ENCODE assay signal across 8 cellular contexts in genomic region chr2:121095257-121096080, GRCh38.
DNase-seq lines count a peak whose midpoint lies in the region; ATAC-seq and TF ChIP-seq lines count a peak whose summit lies in the region.

No MANE protein-coding gene starts in this region.

- CTCF ChIA-PET in activated CD8-positive, alpha-beta T cell treated with anti-CD3 and anti-CD28 coated beads, Interleukin-2, amount 10 ng/mL, durations not matched to agents 7 days and 5 days (lab: Charles Lee) = interaction anchor here (1.0 to 2.3 kb wide), 5 partner anchors 9 to 260 kb away, joined by 4 to 6 read pairs (median 5); no protein-coding TSS in a partner anchor

- intact Hi-C loops in left ventricle myocardium inferior (cut with micrococcal nuclease) (no loop called here), spleen (cut with DNase I; ENCODE audit: low total_unique reads) (loop anchor here (10.0 kb wide), 1 partner anchor 229 kb away; no protein-coding TSS in a partner anchor)

- H3K27me3 Mint-ChIP-seq in activated CD8-positive, alpha-beta T cell treated with anti-CD3 and anti-CD28 coated beads, Interleukin-2, amount 10 ng/mL, durations not matched to agents 7 days and 5 days (ENCODE audit: low read depth) = peaks cover 3% of the 10 kb centered on the region

- WGBS in spleen, 5 donors = 30 to 36% (median 33%) methylated on average over 12 to 19 of the region's 19 CpGs

- H3K27ac Mint-ChIP-seq in activated CD8-positive, alpha-beta T cell treated with anti-CD3 and anti-CD28 coated beads, Interleukin-2, amount 10 ng/mL, durations not matched to agents 7 days and 5 days = no peak overlapping the region

- TF ChIP-seq CTCF in left ventricle myocardium inferior (IDR thresholded peaks at IDR 0.05; ENCODE audit: borderline replicate concordance) = peak; percentile 73
- TF ChIP-seq CTCF in spleen (IDR thresholded peaks at IDR 0.05 in 8 of 11, conservative IDR thresholded peaks at IDR 0.05 in 3 of 11) = peak in 9 of 11 experiments; percentile 23 to 67 (median 56)

- H3K9me3 ChIP-seq in left ventricle myocardium inferior (replicated peaks) = peaks cover 5% of the 10 kb centered on the region
- H3K9me3 ChIP-seq in spleen = peaks cover 0 to 6% (median 0%) of the 10 kb centered on the region in 8 donors

- no peak overlapping the region for H3K4me3 Mint-ChIP-seq in activated CD8-positive, alpha-beta T cell treated with anti-CD3 and anti-CD28 coated beads, Interleukin-2, amount 10 ng/mL, durations not matched to agents 7 days and 5 days

- H3K4me3 ChIP-seq in left ventricle myocardium inferior = no peak overlapping the region
- no peak overlapping the region for H3K4me3 ChIP-seq in spleen

- H3K27me3 ChIP-seq in left ventricle myocardium inferior (ENCODE audit: low read depth) (peaks cover 19% of the 10 kb centered on the region), spleen (replicated peaks in 1 of 7) (peaks cover 0 to 27% (median 0%) of the 10 kb centered on the region in 7 donors)

- DNase-seq in DMS114 treated with DMSO at 0.1 percent for 48 hours (lab: John Stamatoyannopoulos, UW; ENCODE audit: unreplicated experiment) (peak; percentile 4), NCI-H2029 treated with DMSO at 0.1 percent for 48 hours (lab: John Stamatoyannopoulos, UW) (peak; percentile 18), left ventricle myocardium inferior (peak; percentile 62), spleen (peak; percentile 78)
- peak; percentile 29 for DNase-seq in activated CD8-positive, alpha-beta T cell treated with anti-CD3 and anti-CD28 coated beads, Interleukin-2, amount 10 ng/mL, durations not matched to agents 7 days and 5 days

- no peak for TF ChIP-seq POLR2A in spleen (IDR thresholded peaks at IDR 0.05)

- H3K27ac ChIP-seq in left ventricle myocardium inferior (replicated peaks) (no peak overlapping the region), spleen (no peak overlapping the region)

- POLR2A ChIA-PET in activated CD8-positive, alpha-beta T cell treated with anti-CD3 and anti-CD28 coated beads, Interleukin-2, amount 10 ng/mL, durations not matched to agents 7 days and 5 days (lab: Charles Lee) = no interaction called here

- H3K9me3 Mint-ChIP-seq in activated CD8-positive, alpha-beta T cell treated with anti-CD3 and anti-CD28 coated beads, Interleukin-2, amount 10 ng/mL, durations not matched to agents 7 days and 5 days (ENCODE audit: insufficient read depth) = no peaks in the 10 kb centered on the region

- peak; percentile 64 for ATAC-seq in GM21515 (IDR thresholded peaks at IDR 0.05; ENCODE audit: unreplicated experiment)
- no peak for ATAC-seq in activated CD8-positive, alpha-beta T cell treated with anti-CD3 and anti-CD28 coated beads, Interleukin-2, amount 10 ng/mL, durations not matched to agents 7 days and 5 days
- ATAC-seq in GM19324 (IDR thresholded peaks at IDR 0.05; ENCODE audit: low FRiP score, unreplicated experiment) = no peak
- no peak for ATAC-seq in GM19452 (IDR thresholded peaks at IDR 0.05; ENCODE audit: unreplicated experiment)

- no peaks in the 10 kb centered on the region for H3K36me3 Mint-ChIP-seq in activated CD8-positive, alpha-beta T cell treated with anti-CD3 and anti-CD28 coated beads, Interleukin-2, amount 10 ng/mL, durations not matched to agents 7 days and 5 days (ENCODE audit: low read depth)

- H3K4me1 Mint-ChIP-seq in activated CD8-positive, alpha-beta T cell treated with anti-CD3 and anti-CD28 coated beads, Interleukin-2, amount 10 ng/mL, durations not matched to agents 7 days and 5 days (ENCODE audit: low read depth) = no peaks in the 10 kb centered on the region

- H3K4me1 ChIP-seq in left ventricle myocardium inferior (peaks cover 11% of the 10 kb centered on the region), spleen (no peaks in the 10 kb centered on the region)

- H3K36me3 ChIP-seq in left ventricle myocardium inferior (no peaks in the 10 kb centered on the region), spleen (no peaks in the 10 kb centered on the region)

Comparison
In these comparisons a context has a peak if more than half of its experiments do, and no peak if none do; other contexts are left out.
1. DNase-seq: peak in every context shown above with its lines; median percentile 78 in spleen; 62 in left ventricle myocardium inferior; 29 in activated CD8-positive, alpha-beta T cell treated with anti-CD3 and anti-CD28 coated beads, Interleukin-2, amount 10 ng/mL, durations not matched to agents 7 days and 5 days; 18 in NCI-H2029 treated with DMSO at 0.1 percent for 48 hours; 4 in DMS114 treated with DMSO at 0.1 percent for 48 hours.